ENCODE assay signal across 12 cellular contexts in the genomic region with DNA sequence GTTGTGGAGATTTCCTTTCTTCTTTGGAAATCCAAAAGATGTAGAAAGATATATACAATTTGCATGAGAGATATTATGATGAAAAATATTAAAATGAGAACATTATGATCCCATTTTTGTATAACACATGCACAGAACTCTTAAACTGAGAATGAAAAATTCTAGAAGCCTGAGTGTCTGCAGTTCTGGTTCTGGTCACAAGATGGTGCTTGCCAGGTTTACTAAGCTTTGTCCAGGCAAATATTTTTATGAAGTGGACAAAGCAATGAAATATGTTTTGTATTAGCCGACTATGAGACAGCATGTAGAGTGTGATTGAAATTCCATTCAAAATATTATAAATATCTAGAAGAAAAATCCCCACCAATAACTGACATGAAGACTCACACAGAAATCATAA. TPM values are rescaled to one million over a fixed set of nuclear protein-coding genes. Genes with fewer than 3 reads are reported as not detected.
A peak's percentile ranks its signal among the peaks of the same experiment; 100 is the strongest.
DNase-seq lines count a peak whose midpoint lies in the region; ATAC-seq and TF ChIP-seq lines count a peak whose summit lies in the region.
"Had no signal": no experiment of that assay in that cellular context is flagged by ENCODE, and none has a peak within 500 bp of the region (broad histone marks: within the 10 kb centered on the region; RNA-seq: fewer than 3 reads in every experiment).

No MANE protein-coding gene starts in this region.

- no peak overlapping the region for H2AFZ ChIP-seq in neural cell (ENCODE audit: low read depth, low read length)

- no peak overlapping the region for H3K4me2 ChIP-seq in neural cell (ENCODE audit: low read length)

- DNase-seq in DMS53 (lab: John Stamatoyannopoulos, UW), result peak; percentile 65
- peak; percentile 1 for DNase-seq in LoVo (ENCODE audit: low spot score)
- no peak for DNase-seq in colonic mucosa
- DNase-seq in putamen (ENCODE audit: low spot score), result no peak
- DNase-seq in activated CD4-positive, alpha-beta T cell treated with anti-CD3 and anti-CD28 coated beads, Interleukin-2, amount 10 ng/mL, durations not matched to agents 24 days and 14 days, result no peak
- DNase-seq: activated CD4-positive, alpha-beta T cell treated with anti-CD3 and anti-CD28 coated beads for 4 hours; naive thymus-derived CD4-positive, alpha-beta T cell; NCI-H1105 treated with DMSO at 0.1 percent for 48 hours had no signal

- H3K4me3 ChIP-seq in colonic mucosa, result no peak overlapping the region
- H3K4me3 ChIP-seq in neural cell (ENCODE audit: low read length), result peak overlapping the region; percentile 57

- no peaks in the 10 kb centered on the region for H3K27me3 ChIP-seq in colonic mucosa
- H3K27me3 ChIP-seq in neural cell (ENCODE audit: insufficient read depth, low read depth, low read length), result no peaks in the 10 kb centered on the region

- no peak overlapping the region for H3K4me3 Mint-ChIP-seq in activated CD4-positive, alpha-beta T cell treated with anti-CD3 and anti-CD28 coated beads, Interleukin-2, amount 10 ng/mL, durations not matched to agents 24 days and 14 days
- H3K4me3 Mint-ChIP-seq: naive thymus-derived CD4-positive, alpha-beta T cell had no signal

- H3K9me3 Mint-ChIP-seq in activated CD4-positive, alpha-beta T cell treated with anti-CD3 and anti-CD28 coated beads, Interleukin-2, amount 10 ng/mL, durations not matched to agents 24 days and 14 days, result no peaks in the 10 kb centered on the region

- no peak overlapping the region for H3K27ac Mint-ChIP-seq in activated CD4-positive, alpha-beta T cell treated with anti-CD3 and anti-CD28 coated beads, Interleukin-2, amount 10 ng/mL, durations not matched to agents 24 days and 14 days
- H3K27ac Mint-ChIP-seq: naive thymus-derived CD4-positive, alpha-beta T cell had no signal

- H3K36me3 Mint-ChIP-seq in activated CD4-positive, alpha-beta T cell treated with anti-CD3 and anti-CD28 coated beads, Interleukin-2, amount 10 ng/mL, durations not matched to agents 24 days and 14 days (ENCODE audit: low read depth), result no peaks in the 10 kb centered on the region
- H3K36me3 Mint-ChIP-seq: naive thymus-derived CD4-positive, alpha-beta T cell had no signal

- TF ChIP-seq EP300 in neural cell (conservative IDR thresholded peaks at IDR 0.05; ENCODE audit: poor library complexity, severe bottlenecking), result no peak

- no peaks in the 10 kb centered on the region for H3K4me1 Mint-ChIP-seq in activated CD4-positive, alpha-beta T cell treated with anti-CD3 and anti-CD28 coated beads, Interleukin-2, amount 10 ng/mL, durations not matched to agents 24 days and 14 days
- H3K4me1 Mint-ChIP-seq: naive thymus-derived CD4-positive, alpha-beta T cell had no signal

- peak; percentile 42 for TF ChIP-seq RAD21 in neural cell (conservative IDR thresholded peaks at IDR 0.05)

- no peaks in the 10 kb centered on the region for H3F3A ChIP-seq in neural cell (ENCODE audit: insufficient read depth, low read length, poor library complexity, severe bottlenecking)

- TF ChIP-seq CTCF in colonic mucosa (IDR thresholded peaks at IDR 0.05) (peak; percentile 42), neural cell (IDR thresholded peaks at IDR 0.05; ENCODE audit: poor library complexity, severe bottlenecking) (peak; percentile 48)

- H3K79me2 ChIP-seq in neural cell (replicated peaks; ENCODE audit: insufficient read depth, low read length), result no peaks in the 10 kb centered on the region

- no peaks in the 10 kb centered on the region for H3K9me2 ChIP-seq in neural cell (ENCODE audit: insufficient read depth, low read length)

- H3K36me3 ChIP-seq in colonic mucosa (no peaks in the 10 kb centered on the region), neural cell (ENCODE audit: insufficient read depth, low read length) (no peaks in the 10 kb centered on the region)

- H3K9ac ChIP-seq in colonic mucosa (ENCODE audit: low read depth in 2 of 2, low read length in 2 of 2), result no peak overlapping the region
- no peak overlapping the region for H3K9ac ChIP-seq in neural cell (ENCODE audit: low read length)

- H4K20me1 ChIP-seq in neural cell (ENCODE audit: insufficient read depth), result no peaks in the 10 kb centered on the region

- H3K27me3 Mint-ChIP-seq in activated CD4-positive, alpha-beta T cell treated with anti-CD3 and anti-CD28 coated beads, Interleukin-2, amount 10 ng/mL, durations not matched to agents 24 days and 14 days, result no peaks in the 10 kb centered on the region
- H3K27me3 Mint-ChIP-seq: naive thymus-derived CD4-positive, alpha-beta T cell had no signal

- intact Hi-C loops in colonic mucosa (cut with DNase I), result no loop called here
- intact Hi-C loops in activated CD4-positive, alpha-beta T cell treated with anti-CD3 and anti-CD28 coated beads, Interleukin-2, amount 10 ng/mL, durations not matched to agents 24 days and 14 days (cut with micrococcal nuclease), result no loop called here

- no peaks in the 10 kb centered on the region for H3K4me1 ChIP-seq in colonic mucosa

- ATAC-seq in GM21723 (IDR thresholded peaks at IDR 0.05; ENCODE audit: unreplicated experiment) (no peak), HG03432 (IDR thresholded peaks at IDR 0.05; ENCODE audit: unreplicated experiment) (no peak)
- ATAC-seq: naive thymus-derived CD4-positive, alpha-beta T cell had no signal

- H3K27ac ChIP-seq in colonic mucosa (no peak overlapping the region), neural cell (ENCODE audit: low read length) (no peak overlapping the region)

- no peaks in the 10 kb centered on the region for H3K9me3 ChIP-seq in colonic mucosa
- H3K9me3 ChIP-seq in neural cell (ENCODE audit: low read length), result no peaks in the 10 kb centered on the region

TF ChIP-seq in neural cell, 6 proteins besides CTCF, POLR2A, EP300 and RAD21:
- peak; percentile 38 for TF ChIP-seq SMC3 (conservative IDR thresholded peaks at IDR 0.05; ENCODE audit: poor library complexity)
- TF ChIP-seq MXI1 (conservative IDR thresholded peaks at IDR 0.05; ENCODE audit: poor library complexity, severe bottlenecking), result no peak
- no peak for TF ChIP-seq EZH2 (IDR thresholded peaks at IDR 0.05; ENCODE audit: borderline replicate concordance, insufficient read depth, low read length, poor library complexity, severe bottlenecking)
- TF ChIP-seq TAF1 (IDR thresholded peaks at IDR 0.05; ENCODE audit: low read depth), result no peak
- no peak for TF ChIP-seq REST (IDR thresholded peaks at IDR 0.05; ENCODE audit: borderline replicate concordance)
- TF ChIP-seq POLR2AphosphoS5 (IDR thresholded peaks at IDR 0.05), result no peak

RNA-seq across cellular contexts. Expression of gene PWWP3B, which starts 2.2 kb away (rescaled TPM):
- under 1 TPM; 0.15 to 0.27 TPM for total RNA-seq in colonic mucosa
- polyA plus RNA-seq in neural cell, result 7.5 TPM in 2 replicates
- 14.8 and 15.3 TPM in 2 replicates for polyA minus RNA-seq in neural cell
- total RNA-seq in activated CD4-positive, alpha-beta T cell treated with anti-CD3 and anti-CD28 coated beads, Interleukin-2, amount 10 ng/mL, durations not matched to agents 24 days and 14 days, result not detected in 2 replicates
- total RNA-seq: dermis microvascular lymphatic vessel endothelial cell; naive thymus-derived CD4-positive, alpha-beta T cell had no signal
- polyA plus RNA-seq: naive thymus-derived CD4-positive, alpha-beta T cell had no signal

Comparison
In these comparisons a context has a peak if more than half of its experiments do, and no peak if none do; other contexts are left out.
1. DNase-seq: peak in DMS53 (single experiment) and LoVo (single experiment); none in colonic mucosa (single experiment), putamen (single experiment) and activated CD4-positive, alpha-beta T cell treated with anti-CD3 and anti-CD28 coated beads, Interleukin-2, amount 10 ng/mL, durations not matched to agents 24 days and 14 days (single experiment).